Comparison of ENCODE assay signal across 7 cellular contexts in the genomic region with DNA sequence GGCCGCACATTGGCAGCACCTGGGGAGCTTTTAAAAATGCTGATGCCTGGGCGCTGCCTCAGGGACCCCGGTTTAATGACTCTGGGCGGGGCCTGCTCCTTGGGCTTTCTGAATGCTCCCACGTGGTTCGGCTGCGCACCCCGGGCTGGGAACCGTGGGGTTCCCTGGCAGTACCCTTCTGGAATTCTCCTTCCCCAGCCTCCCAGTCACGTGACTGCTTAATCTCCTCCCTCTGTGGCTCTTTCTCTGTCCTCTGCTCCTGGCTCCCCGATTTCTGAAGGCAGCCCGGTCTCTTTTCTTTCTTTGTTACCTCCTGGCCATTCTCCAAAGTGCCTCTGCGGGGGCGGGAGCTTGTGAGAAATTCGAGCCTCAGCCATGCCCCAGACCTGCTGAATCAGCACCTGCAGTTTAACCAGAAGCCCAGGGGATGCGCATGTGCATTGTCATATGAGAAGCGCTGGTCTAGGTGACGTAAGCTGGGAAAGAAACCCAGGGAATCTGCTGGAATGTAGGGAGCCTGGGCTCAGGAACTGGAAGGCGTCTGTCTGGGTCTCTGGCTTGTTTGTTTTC. TPM values are rescaled to one million over a fixed set of nuclear protein-coding genes. Genes with fewer than 3 reads are reported as not detected.
DNase-seq lines count a peak whose midpoint lies in the region; ATAC-seq, FAIRE-seq and TF ChIP-seq lines count a peak whose summit lies in the region.

No MANE protein-coding gene starts in this region.

- DNase-seq in HuH-7.5 (ENCODE audit: low spot score) (peak; percentile 37), K562 (ENCODE audit: extremely low read depth in 1 of 4, low spot score in 3 of 4) (peak; percentile 51 to 77 (median 62)), MM.1S (no peak)

- H3K79me2 ChIP-seq in K562 (ENCODE audit: control insufficient read depth, insufficient read depth, low read length) (no peaks in the 10 kb centered on the region), MM.1S (ENCODE audit: low read length) (no peaks in the 10 kb centered on the region)

- FAIRE-seq in K562 (lab: Jason Lieb, UNC) (peak; percentile 84), islet of Langerhans (lab: Jason Lieb, UNC) (peak; percentile 36)

- no peak for TF ChIP-seq CTCF in K562 (IDR thresholded peaks at IDR 0.05 in 2 of 3, conservative IDR thresholded peaks at IDR 0.05 in 1 of 3; ENCODE audit: insufficient read depth in 2 of 3, low read depth in 1 of 3, low read length in 3 of 3)
- TF ChIP-seq CTCF in MM.1S (IDR thresholded peaks at IDR 0.05; ENCODE audit: low read length): no peak

- H3K9ac ChIP-seq in K562 (ENCODE audit: insufficient read depth in 1 of 2, low read depth in 2 of 2, low read length in 2 of 2) (no peak overlapping the region; a peak in 1 of 4 replicates), MM.1S (ENCODE audit: low read length) (no peak overlapping the region)

- H3K9me2 ChIP-seq in MM.1S (replicated peaks; ENCODE audit: insufficient read depth, low read length): no peaks in the 10 kb centered on the region

- CTCF ChIA-PET in K562 (lab: Yijun Ruan, JAX; ENCODE audit: low intra/inter-chr PET ratio): no interaction called here

- TF ChIP-seq RAD21 in K562 (CRISPR knock-in tag; conservative IDR thresholded peaks at IDR 0.05 in 1 of 2, IDR thresholded peaks at IDR 0.05 in 1 of 2): no peak

- ATAC-seq in K562 (peak; percentile 85), GM18505 (IDR thresholded peaks at IDR 0.05; ENCODE audit: unreplicated experiment) (no peak), HG03039 (IDR thresholded peaks at IDR 0.05; ENCODE audit: unreplicated experiment) (no peak)

- POLR2A ChIA-PET in K562 (lab: Yijun Ruan, JAX): interaction anchor here (0.6 kb wide), 1 partner anchor 667 kb away, joined by 3 read pairs; no protein-coding TSS in a partner anchor

- H2AFZ ChIP-seq in K562 (ENCODE audit: low read depth, low read length) (peak overlapping the region; percentile 83), MM.1S (ENCODE audit: low read length) (no peak overlapping the region)

- H3K27ac ChIP-seq in K562 (ENCODE audit: extremely low read depth, low read depth, low read length) (peak overlapping the region; percentile 48; the same call in 1 of the 3 replicates), temporal lobe (ENCODE audit: low read depth, low read length) (peak overlapping the region; percentile 39), MM.1S (ENCODE audit: low read length) (no peak overlapping the region)

- H3K4me2 ChIP-seq in K562 (ENCODE audit: insufficient read depth, low read length): peak overlapping the region; percentile 53
- no peak overlapping the region for H3K4me2 ChIP-seq in MM.1S (ENCODE audit: low read depth, low read length)

- H3K4me3 ChIP-seq in K562 (no peak overlapping the region), MM.1S (ENCODE audit: low read length) (no peak overlapping the region)

- peaks cover 28 to 46% of the 10 kb centered on the region in 2 experiments for H3K4me1 ChIP-seq in K562 (replicated peaks in 1 of 2; ENCODE audit: control insufficient read depth in 2 of 2, insufficient read depth in 2 of 2, low read length in 2 of 2)
- no peaks in the 10 kb centered on the region for H3K4me1 ChIP-seq in MM.1S (ENCODE audit: low read length)

- no TSS peak for BruUV-seq in K562 (replicated peaks; lab: Mats Ljungman, UMichigan)

- WGBS in K562 (ENCODE audit: insufficient coverage, low coverage, missing lambda C conversion rate): 7% methylated on average over 5 of the region's 19 CpGs

- in situ Hi-C loops in K562 (cut with MboI): loop anchor here (10.0 kb wide), 1 partner anchor 951 kb away; no protein-coding TSS in a partner anchor

- no peaks in the 10 kb centered on the region for H3K9me3 ChIP-seq in K562 (replicated peaks; ENCODE audit: control insufficient read depth, insufficient read depth, low read depth, low read length)
- H3K9me3 ChIP-seq in MM.1S (replicated peaks; ENCODE audit: insufficient read depth, low read length): no peaks in the 10 kb centered on the region

- TF ChIP-seq EP300 in K562 (IDR thresholded peaks at IDR 0.05; ENCODE audit: low read length): no peak

- no peaks in the 10 kb centered on the region for H3K9me1 ChIP-seq in K562 (ENCODE audit: control insufficient read depth, insufficient read depth, low read length)

- intact Hi-C loops in K562 (cut with micrococcal nuclease): no loop called here

- H3K36me3 ChIP-seq in K562 (ENCODE audit: control insufficient read depth, insufficient read depth, low read length) (no peaks in the 10 kb centered on the region), MM.1S (replicated peaks; ENCODE audit: insufficient read depth, low read length) (no peaks in the 10 kb centered on the region)

- no peaks in the 10 kb centered on the region for H3F3A ChIP-seq in MM.1S (ENCODE audit: insufficient read depth, low read length)

- no peak for TF ChIP-seq POLR2A in K562 (conservative IDR thresholded peaks at IDR 0.05)
- TF ChIP-seq POLR2A in GM18505 (IDR thresholded peaks at IDR 0.05; ENCODE audit: borderline replicate concordance, extremely low read depth, insufficient read depth, insufficient read length): no peak

- H3K27me3 ChIP-seq in K562 (ENCODE audit: control insufficient read depth in 2 of 2, insufficient read depth in 2 of 2, low read length in 2 of 2) (no peaks in the 10 kb centered on the region; a peak in 1 of 5 replicates), MM.1S (replicated peaks; ENCODE audit: insufficient read depth, low read length) (no peaks in the 10 kb centered on the region)

- H4K20me1 ChIP-seq in K562 (replicated peaks; ENCODE audit: control insufficient read depth, insufficient read depth, low read length): no peaks in the 10 kb centered on the region
- no peaks in the 10 kb centered on the region for H4K20me1 ChIP-seq in MM.1S (ENCODE audit: insufficient read depth, low read length)

TF ChIP-seq in K562, 482 proteins besides CTCF, POLR2A, EP300 and RAD21 (continues in another document):
- TF ChIP-seq ZNF695 (CRISPR knock-in tag; IDR thresholded peaks at IDR 0.05): no peak
- no peak for TF ChIP-seq ZNF124 (CRISPR knock-in tag; IDR thresholded peaks at IDR 0.05)
- TF ChIP-seq, protein P1, sequence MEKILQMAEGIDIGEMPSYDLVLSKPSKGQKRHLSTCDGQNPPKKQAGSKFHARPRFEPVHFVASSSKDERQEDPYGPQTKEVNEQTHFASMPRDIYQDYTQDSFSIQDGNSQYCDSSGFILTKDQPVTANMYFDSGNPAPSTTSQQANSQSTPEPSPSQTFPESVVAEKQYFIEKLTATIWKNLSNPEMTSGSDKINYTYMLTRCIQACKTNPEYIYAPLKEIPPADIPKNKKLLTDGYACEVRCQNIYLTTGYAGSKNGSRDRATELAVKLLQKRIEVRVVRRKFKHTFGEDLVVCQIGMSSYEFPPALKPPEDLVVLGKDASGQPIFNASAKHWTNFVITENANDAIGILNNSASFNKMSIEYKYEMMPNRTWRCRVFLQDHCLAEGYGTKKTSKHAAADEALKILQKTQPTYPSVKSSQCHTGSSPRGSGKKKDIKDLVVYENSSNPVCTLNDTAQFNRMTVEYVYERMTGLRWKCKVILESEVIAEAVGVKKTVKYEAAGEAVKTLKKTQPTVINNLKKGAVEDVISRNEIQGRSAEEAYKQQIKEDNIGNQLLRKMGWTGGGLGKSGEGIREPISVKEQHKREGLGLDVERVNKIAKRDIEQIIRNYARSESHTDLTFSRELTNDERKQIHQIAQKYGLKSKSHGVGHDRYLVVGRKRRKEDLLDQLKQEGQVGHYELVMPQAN (IDR thresholded peaks at IDR 0.05; ENCODE audit: borderline replicate concordance): no peak
- TF ChIP-seq PHB (CRISPR knock-in tag; IDR thresholded peaks at IDR 0.05): no peak
- TF ChIP-seq, protein P2, sequence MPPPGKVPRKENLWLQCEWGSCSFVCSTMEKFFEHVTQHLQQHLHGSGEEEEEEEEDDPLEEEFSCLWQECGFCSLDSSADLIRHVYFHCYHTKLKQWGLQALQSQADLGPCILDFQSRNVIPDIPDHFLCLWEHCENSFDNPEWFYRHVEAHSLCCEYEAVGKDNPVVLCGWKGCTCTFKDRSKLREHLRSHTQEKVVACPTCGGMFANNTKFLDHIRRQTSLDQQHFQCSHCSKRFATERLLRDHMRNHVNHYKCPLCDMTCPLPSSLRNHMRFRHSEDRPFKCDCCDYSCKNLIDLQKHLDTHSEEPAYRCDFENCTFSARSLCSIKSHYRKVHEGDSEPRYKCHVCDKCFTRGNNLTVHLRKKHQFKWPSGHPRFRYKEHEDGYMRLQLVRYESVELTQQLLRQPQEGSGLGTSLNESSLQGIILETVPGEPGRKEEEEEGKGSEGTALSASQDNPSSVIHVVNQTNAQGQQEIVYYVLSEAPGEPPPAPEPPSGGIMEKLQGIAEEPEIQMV (tag; conservative IDR thresholded peaks at IDR 0.05; ENCODE audit: low read depth): no peak
- TF ChIP-seq L3MBTL2 (IDR thresholded peaks at IDR 0.05): peak; percentile 37; the same call in 1 of the 2 replicates
- peak; percentile 30; the same call in 1 of the 2 replicates for TF ChIP-seq DPF2 (IDR thresholded peaks at IDR 0.05)
- TF ChIP-seq GATAD2A (IDR thresholded peaks at IDR 0.05): no peak
- TF ChIP-seq CBFA2T2 (conservative IDR thresholded peaks at IDR 0.05): peak; percentile 59

RNA-seq across cellular contexts. Expression of a gene that starts 16.6 kb away (rescaled TPM):
- total RNA-seq in K562 (2011; cell fraction: chromatin; rRNA removed; ENCODE audit: low replicate concordance): 0.28 TPM in 1 of 2 replicates, not detected in the other
- 0.26 and 0.83 TPM in 2 replicates for total RNA-seq in K562 (2011; cell fraction: nucleolus; rRNA removed)
- total RNA-seq in K562 (2011; cell fraction: nucleoplasm; rRNA removed): 0.23 and 0.37 TPM in 2 replicates
- total RNA-seq in K562 (2014; rRNA removed): 0.05 and 0.12 TPM in 2 replicates
- total RNA-seq in K562 (2014; rRNA removed; fragmentation: Illumina TruSeq; extraction: Trizol): 0.06 and 0.11 TPM in 2 replicates
- 0.04 and 0.11 TPM in 2 replicates for total RNA-seq in K562 (2015; rRNA removed; fragmentation: Illumina TruSeq; extraction: Trizol)
- total RNA-seq in K562 (2021): 0.11 TPM in 2 replicates
- polyA plus RNA-seq in K562 (2011; rRNA removed): 0.01 and 0.08 TPM in 2 replicates
- polyA plus RNA-seq in K562 (2011; cell fraction: cytosol; rRNA removed): 0.03 and 0.38 TPM in 2 replicates
- 0.03 and 0.13 TPM in 2 replicates for polyA plus RNA-seq in K562 (2011; cell fraction: nucleus; rRNA removed)
- polyA plus RNA-seq in K562 (2012): 0.16 and 0.26 TPM in 2 replicates
- 0.09 and 0.11 TPM in 2 replicates for polyA plus RNA-seq in K562 (2014; fragmentation: Illumina TruSeq; extraction: Trizol)
- polyA plus RNA-seq in K562 (2014; fragmentation: Nextera tagmentation; extraction: Ambion mirVana): under 1 TPM; 0.03 to 0.24 TPM
- polyA plus RNA-seq in K562 (2014; rRNA removed): 0.08 TPM in 1 of 2 replicates, not detected in the other
- polyA minus RNA-seq in K562 (2011; rRNA and poly(A)+ RNA removed): 0.12 and 0.46 TPM in 2 replicates
- 0.10 TPM in 1 of 2 replicates, not detected in the other for polyA minus RNA-seq in K562 (2011; cell fraction: cytosol; rRNA and poly(A)+ RNA removed)
- under 0.01 and 0.11 TPM in 2 replicates for polyA minus RNA-seq in K562 (2011; cell fraction: nucleus; rRNA and poly(A)+ RNA removed)
- total RNA-seq in temporal lobe: 66.1 TPM

Comparison
In these comparisons a context has a peak if more than half of its experiments do, and no peak if none do; other contexts are left out.
1. RNA of a gene that starts 16.6 kb away (total RNA-seq): 66.1 TPM in temporal lobe (single experiment); 0.04 to 0.83 TPM in K562; every median in the first group is over 10 times any median in the second.